Comparison of ENCODE assay signal across 1 cellular context in the genomic region with DNA sequence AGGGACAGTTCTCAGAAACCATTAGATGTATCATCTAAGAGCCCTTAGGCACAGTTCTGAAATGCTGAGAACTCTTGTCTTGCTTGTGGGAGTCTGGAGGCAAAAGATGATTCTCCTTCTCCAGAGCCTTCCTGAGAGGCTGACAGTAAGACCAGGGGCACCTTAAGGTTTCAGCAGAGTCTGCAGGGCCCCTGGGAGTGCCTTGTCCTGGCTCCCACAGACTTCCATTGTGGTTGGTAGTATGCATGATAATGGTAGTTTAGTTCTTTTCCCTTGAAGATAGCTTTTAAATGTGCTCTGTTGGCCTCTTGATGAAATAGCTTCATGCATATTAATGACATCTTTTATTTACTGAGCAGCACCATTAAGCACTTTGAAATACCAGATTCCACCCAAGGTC.
TF ChIP-seq lines count a peak whose summit lies in the region.

No MANE protein-coding gene starts in this region.

TF ChIP-seq in GM23338, 12 proteins besides CTCF, POLR2A, EP300 and RAD21 (continued from another document):
- TF ChIP-seq POLR2AphosphoS5 (IDR thresholded peaks at IDR 0.05; ENCODE audit: low read depth): no peak
